Comparison of ENCODE assay signal across 1 cellular context in the genomic region with DNA sequence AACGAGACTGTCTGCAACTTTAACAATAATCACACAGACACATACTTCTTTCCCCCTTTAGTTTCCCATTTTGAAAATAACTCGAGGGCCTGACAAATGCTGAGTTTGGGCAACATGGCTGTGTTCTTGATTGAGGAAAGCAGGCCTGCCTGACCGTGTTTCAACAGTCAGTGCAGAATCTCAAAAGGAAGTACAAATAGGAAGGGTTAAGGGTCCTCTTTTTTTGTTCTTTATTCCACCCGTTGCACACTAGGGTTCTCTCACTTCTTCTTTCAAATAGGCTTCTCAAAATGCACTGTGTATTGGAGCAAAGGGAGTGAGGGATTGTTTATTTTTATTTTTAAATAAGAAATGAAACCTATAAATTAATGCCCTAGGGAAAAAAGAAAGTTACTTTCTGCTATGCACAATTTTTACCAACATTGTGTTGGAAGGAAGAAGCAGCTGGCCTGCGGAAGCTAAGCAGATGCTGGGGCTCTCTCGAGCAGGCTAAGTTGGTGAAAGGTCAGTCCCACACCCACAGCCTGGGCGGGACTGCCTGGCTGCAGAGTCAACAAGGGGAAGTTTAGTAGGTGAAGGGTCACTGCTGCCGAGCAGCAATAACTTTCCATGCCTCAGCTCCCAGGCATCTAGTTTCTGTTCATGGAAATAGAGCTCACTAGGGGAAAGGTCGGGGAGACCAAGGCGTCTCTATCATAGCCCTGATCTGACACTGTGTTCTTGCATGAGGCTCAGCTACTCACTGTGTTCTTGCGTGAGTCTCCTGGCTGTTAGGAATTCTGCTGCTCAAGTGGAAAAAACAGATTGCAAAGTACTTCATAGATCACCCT.
TF ChIP-seq lines count a peak whose summit lies in the region.

No MANE protein-coding gene starts in this region.

TF ChIP-seq in HEK293, 187 proteins besides CTCF, POLR2A, EP300 and RAD21 (continued from another document and continues in another):
- TF ChIP-seq, protein P1, sequence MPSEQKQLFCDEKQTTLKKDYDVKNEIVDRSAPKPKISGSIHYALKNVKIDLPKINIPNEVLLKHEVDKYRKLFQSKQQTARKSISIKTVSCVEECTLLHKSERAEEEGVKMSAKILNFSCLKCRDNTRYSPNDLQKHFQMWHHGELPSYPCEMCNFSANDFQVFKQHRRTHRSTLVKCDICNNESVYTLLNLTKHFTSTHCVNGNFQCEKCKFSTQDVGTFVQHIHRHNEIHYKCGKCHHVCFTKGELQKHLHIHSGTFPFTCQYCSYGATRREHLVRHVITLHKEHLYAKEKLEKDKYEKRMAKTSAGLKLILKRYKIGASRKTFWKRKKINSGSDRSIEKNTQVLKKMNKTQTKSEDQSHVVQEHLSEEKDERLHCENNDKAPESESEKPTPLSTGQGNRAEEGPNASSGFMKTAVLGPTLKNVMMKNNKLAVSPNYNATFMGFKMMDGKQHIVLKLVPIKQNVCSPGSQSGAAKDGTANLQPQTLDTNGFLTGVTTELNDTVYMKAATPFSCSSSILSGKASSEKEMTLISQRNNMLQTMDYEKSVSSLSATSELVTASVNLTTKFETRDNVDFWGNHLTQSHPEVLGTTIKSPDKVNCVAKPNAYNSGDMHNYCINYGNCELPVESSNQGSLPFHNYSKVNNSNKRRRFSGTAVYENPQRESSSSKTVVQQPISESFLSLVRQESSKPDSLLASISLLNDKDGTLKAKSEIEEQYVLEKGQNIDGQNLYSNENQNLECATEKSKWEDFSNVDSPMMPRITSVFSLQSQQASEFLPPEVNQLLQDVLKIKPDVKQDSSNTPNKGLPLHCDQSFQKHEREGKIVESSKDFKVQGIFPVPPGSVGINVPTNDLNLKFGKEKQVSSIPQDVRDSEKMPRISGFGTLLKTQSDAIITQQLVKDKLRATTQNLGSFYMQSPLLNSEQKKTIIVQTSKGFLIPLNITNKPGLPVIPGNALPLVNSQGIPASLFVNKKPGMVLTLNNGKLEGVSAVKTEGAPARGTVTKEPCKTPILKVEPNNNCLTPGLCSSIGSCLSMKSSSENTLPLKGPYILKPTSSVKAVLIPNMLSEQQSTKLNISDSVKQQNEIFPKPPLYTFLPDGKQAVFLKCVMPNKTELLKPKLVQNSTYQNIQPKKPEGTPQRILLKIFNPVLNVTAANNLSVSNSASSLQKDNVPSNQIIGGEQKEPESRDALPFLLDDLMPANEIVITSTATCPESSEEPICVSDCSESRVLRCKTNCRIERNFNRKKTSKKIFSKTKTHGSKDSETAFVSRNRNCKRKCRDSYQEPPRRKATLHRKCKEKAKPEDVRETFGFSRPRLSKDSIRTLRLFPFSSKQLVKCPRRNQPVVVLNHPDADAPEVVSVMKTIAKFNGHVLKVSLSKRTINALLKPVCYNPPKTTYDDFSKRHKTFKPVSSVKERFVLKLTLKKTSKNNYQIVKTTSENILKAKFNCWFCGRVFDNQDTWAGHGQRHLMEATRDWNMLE (tag by site-specific recombination; conservative IDR thresholded peaks at IDR 0.05; ENCODE audit: low read depth): no peak
- TF ChIP-seq PRDM1 (tag by site-specific recombination; IDR thresholded peaks at IDR 0.05) (peak; percentile 76), BCL11A (tag by site-specific recombination; IDR thresholded peaks at IDR 0.05; ENCODE audit: low read depth) (no peak), ZNF366 (tag by site-specific recombination; conservative IDR thresholded peaks at IDR 0.05) (no peak), ZNF416 (tag by site-specific recombination; IDR thresholded peaks at IDR 0.05) (no peak), ZSCAN30 (tag by site-specific recombination; IDR thresholded peaks at IDR 0.05) (no peak), SP3 (tag by site-specific recombination; IDR thresholded peaks at IDR 0.05) (0 out of 2 replicates have a peak, but pooled peaks have one; percentile 23), ZBTB20 (tag by site-specific recombination; IDR thresholded peaks at IDR 0.05) (0 out of 2 replicates have a peak, but pooled peaks have one; percentile 23), ZNF155 (tag by site-specific recombination; IDR thresholded peaks at IDR 0.05) (no peak), ZNF76 (tag by site-specific recombination; IDR thresholded peaks at IDR 0.05; ENCODE audit: borderline replicate concordance, low read depth) (no peak), GLIS2 (tag by site-specific recombination; IDR thresholded peaks at IDR 0.05) (no peak), ZNF792 (tag by site-specific recombination; IDR thresholded peaks at IDR 0.05) (no peak), ZNF629 (tag by site-specific recombination; IDR thresholded peaks at IDR 0.05) (0 out of 2 replicates have a peak, but pooled peaks have one; percentile 12), ZNF514 (tag by site-specific recombination; IDR thresholded peaks at IDR 0.05) (no peak), ZNF677 (tag by site-specific recombination; IDR thresholded peaks at IDR 0.05) (no peak), ZBTB1 (tag by site-specific recombination; IDR thresholded peaks at IDR 0.05) (no peak), YY2 (tag by site-specific recombination; IDR thresholded peaks at IDR 0.05) (no peak), TRIM28 (IDR thresholded peaks at IDR 0.05; ENCODE audit: borderline replicate concordance, low read length) (peak; percentile 78), ZNF785 (tag by site-specific recombination; IDR thresholded peaks at IDR 0.05) (no peak), ZBTB7A (tag by site-specific recombination; IDR thresholded peaks at IDR 0.05; ENCODE audit: low read depth) (no peak), ZNF394 (tag by site-specific recombination; IDR thresholded peaks at IDR 0.05; ENCODE audit: borderline replicate concordance) (0 out of 2 replicates have a peak, but pooled peaks have one; percentile 36), ZNF600 (tag by site-specific recombination; IDR thresholded peaks at IDR 0.05) (peak; percentile 51), KLF8 (tag by site-specific recombination; IDR thresholded peaks at IDR 0.05) (no peak), HOXC10 (CRISPR knock-in tag; IDR thresholded peaks at IDR 0.05) (no peak), ZNF560 (tag by site-specific recombination; IDR thresholded peaks at IDR 0.05; ENCODE audit: borderline replicate concordance) (no peak)
- TF ChIP-seq, protein P2, sequence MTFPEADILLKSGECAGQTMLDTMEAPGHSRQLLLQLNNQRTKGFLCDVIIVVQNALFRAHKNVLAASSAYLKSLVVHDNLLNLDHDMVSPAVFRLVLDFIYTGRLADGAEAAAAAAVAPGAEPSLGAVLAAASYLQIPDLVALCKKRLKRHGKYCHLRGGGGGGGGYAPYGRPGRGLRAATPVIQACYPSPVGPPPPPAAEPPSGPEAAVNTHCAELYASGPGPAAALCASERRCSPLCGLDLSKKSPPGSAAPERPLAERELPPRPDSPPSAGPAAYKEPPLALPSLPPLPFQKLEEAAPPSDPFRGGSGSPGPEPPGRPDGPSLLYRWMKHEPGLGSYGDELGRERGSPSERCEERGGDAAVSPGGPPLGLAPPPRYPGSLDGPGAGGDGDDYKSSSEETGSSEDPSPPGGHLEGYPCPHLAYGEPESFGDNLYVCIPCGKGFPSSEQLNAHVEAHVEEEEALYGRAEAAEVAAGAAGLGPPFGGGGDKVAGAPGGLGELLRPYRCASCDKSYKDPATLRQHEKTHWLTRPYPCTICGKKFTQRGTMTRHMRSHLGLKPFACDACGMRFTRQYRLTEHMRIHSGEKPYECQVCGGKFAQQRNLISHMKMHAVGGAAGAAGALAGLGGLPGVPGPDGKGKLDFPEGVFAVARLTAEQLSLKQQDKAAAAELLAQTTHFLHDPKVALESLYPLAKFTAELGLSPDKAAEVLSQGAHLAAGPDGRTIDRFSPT (tag by site-specific recombination; IDR thresholded peaks at IDR 0.05): no peak
- TF ChIP-seq, protein P3, sequence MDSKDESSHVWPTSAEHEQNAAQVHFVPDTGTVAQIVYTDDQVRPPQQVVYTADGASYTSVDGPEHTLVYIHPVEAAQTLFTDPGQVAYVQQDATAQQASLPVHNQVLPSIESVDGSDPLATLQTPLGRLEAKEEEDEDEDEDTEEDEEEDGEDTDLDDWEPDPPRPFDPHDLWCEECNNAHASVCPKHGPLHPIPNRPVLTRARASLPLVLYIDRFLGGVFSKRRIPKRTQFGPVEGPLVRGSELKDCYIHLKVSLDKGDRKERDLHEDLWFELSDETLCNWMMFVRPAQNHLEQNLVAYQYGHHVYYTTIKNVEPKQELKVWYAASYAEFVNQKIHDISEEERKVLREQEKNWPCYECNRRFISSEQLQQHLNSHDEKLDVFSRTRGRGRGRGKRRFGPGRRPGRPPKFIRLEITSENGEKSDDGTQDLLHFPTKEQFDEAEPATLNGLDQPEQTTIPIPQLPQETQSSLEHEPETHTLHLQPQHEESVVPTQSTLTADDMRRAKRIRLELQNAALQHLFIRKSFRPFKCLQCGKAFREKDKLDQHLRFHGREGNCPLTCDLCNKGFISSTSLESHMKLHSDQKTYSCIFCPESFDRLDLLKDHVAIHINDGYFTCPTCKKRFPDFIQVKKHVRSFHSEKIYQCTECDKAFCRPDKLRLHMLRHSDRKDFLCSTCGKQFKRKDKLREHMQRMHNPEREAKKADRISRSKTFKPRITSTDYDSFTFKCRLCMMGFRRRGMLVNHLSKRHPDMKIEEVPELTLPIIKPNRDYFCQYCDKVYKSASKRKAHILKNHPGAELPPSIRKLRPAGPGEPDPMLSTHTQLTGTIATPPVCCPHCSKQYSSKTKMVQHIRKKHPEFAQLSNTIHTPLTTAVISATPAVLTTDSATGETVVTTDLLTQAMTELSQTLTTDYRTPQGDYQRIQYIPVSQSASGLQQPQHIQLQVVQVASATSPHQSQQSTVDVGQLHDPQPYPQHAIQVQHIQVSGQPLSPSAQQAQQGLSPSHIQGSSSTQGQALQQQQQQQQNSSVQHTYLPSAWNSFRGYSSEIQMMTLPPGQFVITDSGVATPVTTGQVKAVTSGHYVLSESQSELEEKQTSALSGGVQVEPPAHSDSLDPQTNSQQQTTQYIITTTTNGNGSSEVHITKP (tag by site-specific recombination; IDR thresholded peaks at IDR 0.05): no peak
- TF ChIP-seq, protein P4, sequence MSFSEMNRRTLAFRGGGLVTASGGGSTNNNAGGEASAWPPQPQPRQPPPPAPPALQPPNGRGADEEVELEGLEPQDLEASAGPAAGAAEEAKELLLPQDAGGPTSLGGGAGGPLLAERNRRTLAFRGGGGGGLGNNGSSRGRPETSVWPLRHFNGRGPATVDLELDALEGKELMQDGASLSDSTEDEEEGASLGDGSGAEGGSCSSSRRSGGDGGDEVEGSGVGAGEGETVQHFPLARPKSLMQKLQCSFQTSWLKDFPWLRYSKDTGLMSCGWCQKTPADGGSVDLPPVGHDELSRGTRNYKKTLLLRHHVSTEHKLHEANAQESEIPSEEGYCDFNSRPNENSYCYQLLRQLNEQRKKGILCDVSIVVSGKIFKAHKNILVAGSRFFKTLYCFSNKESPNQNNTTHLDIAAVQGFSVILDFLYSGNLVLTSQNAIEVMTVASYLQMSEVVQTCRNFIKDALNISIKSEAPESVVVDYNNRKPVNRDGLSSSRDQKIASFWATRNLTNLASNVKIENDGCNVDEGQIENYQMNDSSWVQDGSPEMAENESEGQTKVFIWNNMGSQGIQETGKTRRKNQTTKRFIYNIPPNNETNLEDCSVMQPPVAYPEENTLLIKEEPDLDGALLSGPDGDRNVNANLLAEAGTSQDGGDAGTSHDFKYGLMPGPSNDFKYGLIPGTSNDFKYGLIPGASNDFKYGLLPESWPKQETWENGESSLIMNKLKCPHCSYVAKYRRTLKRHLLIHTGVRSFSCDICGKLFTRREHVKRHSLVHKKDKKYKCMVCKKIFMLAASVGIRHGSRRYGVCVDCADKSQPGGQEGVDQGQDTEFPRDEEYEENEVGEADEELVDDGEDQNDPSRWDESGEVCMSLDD (tag by site-specific recombination; IDR thresholded peaks at IDR 0.05): no peak
- TF ChIP-seq, protein P5, sequence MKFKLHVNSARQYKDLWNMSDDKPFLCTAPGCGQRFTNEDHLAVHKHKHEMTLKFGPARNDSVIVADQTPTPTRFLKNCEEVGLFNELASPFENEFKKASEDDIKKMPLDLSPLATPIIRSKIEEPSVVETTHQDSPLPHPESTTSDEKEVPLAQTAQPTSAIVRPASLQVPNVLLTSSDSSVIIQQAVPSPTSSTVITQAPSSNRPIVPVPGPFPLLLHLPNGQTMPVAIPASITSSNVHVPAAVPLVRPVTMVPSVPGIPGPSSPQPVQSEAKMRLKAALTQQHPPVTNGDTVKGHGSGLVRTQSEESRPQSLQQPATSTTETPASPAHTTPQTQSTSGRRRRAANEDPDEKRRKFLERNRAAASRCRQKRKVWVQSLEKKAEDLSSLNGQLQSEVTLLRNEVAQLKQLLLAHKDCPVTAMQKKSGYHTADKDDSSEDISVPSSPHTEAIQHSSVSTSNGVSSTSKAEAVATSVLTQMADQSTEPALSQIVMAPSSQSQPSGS (tag by site-specific recombination; IDR thresholded peaks at IDR 0.05; ENCODE audit: low read depth): no peak
- TF ChIP-seq, protein P6, sequence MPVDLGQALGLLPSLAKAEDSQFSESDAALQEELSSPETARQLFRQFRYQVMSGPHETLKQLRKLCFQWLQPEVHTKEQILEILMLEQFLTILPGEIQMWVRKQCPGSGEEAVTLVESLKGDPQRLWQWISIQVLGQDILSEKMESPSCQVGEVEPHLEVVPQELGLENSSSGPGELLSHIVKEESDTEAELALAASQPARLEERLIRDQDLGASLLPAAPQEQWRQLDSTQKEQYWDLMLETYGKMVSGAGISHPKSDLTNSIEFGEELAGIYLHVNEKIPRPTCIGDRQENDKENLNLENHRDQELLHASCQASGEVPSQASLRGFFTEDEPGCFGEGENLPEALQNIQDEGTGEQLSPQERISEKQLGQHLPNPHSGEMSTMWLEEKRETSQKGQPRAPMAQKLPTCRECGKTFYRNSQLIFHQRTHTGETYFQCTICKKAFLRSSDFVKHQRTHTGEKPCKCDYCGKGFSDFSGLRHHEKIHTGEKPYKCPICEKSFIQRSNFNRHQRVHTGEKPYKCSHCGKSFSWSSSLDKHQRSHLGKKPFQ (tag by site-specific recombination; IDR thresholded peaks at IDR 0.05): no peak
- TF ChIP-seq, protein P7, sequence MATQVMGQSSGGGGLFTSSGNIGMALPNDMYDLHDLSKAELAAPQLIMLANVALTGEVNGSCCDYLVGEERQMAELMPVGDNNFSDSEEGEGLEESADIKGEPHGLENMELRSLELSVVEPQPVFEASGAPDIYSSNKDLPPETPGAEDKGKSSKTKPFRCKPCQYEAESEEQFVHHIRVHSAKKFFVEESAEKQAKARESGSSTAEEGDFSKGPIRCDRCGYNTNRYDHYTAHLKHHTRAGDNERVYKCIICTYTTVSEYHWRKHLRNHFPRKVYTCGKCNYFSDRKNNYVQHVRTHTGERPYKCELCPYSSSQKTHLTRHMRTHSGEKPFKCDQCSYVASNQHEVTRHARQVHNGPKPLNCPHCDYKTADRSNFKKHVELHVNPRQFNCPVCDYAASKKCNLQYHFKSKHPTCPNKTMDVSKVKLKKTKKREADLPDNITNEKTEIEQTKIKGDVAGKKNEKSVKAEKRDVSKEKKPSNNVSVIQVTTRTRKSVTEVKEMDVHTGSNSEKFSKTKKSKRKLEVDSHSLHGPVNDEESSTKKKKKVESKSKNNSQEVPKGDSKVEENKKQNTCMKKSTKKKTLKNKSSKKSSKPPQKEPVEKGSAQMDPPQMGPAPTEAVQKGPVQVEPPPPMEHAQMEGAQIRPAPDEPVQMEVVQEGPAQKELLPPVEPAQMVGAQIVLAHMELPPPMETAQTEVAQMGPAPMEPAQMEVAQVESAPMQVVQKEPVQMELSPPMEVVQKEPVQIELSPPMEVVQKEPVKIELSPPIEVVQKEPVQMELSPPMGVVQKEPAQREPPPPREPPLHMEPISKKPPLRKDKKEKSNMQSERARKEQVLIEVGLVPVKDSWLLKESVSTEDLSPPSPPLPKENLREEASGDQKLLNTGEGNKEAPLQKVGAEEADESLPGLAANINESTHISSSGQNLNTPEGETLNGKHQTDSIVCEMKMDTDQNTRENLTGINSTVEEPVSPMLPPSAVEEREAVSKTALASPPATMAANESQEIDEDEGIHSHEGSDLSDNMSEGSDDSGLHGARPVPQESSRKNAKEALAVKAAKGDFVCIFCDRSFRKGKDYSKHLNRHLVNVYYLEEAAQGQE (tag by site-specific recombination; IDR thresholded peaks at IDR 0.05): no peak
